In genomic region chr14:69531135-69531534, GRCh38 we compare ENCODE assay signal across 19 cellular contexts. TPM values are rescaled to one million over a fixed set of nuclear protein-coding genes. Genes with fewer than 3 reads are reported as not detected.
DNase-seq lines count a peak whose midpoint lies in the region; ATAC-seq and TF ChIP-seq lines count a peak whose summit lies in the region.
"Had no signal": no experiment of that assay in that cellular context is flagged by ENCODE, and none has a peak within 500 bp of the region (broad histone marks: within the 10 kb centered on the region; RNA-seq: fewer than 3 reads in every experiment).

No MANE protein-coding gene starts in this region.

- no peak for TF ChIP-seq CTCF in suprapubic skin (IDR thresholded peaks at IDR 0.05)

- H3K27me3 ChIP-seq in suprapubic skin, result no peaks in the 10 kb centered on the region
- H3K27me3 ChIP-seq: Peyer's patch had no signal

- H3K4me1 ChIP-seq in suprapubic skin, result peaks cover 10% of the 10 kb centered on the region
- H3K4me1 ChIP-seq: Peyer's patch had no signal

- DNase-seq in NCI-H2107 treated with DMSO at 0.1 percent for 48 hours (lab: John Stamatoyannopoulos, UW; ENCODE audit: unreplicated experiment), result peak; percentile 84
- DNase-seq in NCI-H2107 (lab: John Stamatoyannopoulos, UW), result no peak
- peak; percentile 24 for DNase-seq in COLO668 (lab: John Stamatoyannopoulos, UW; ENCODE audit: unreplicated experiment)
- DNase-seq in NCI-H146 (lab: John Stamatoyannopoulos, UW), result peak; percentile 71
- no peak for DNase-seq in suprapubic skin (ENCODE audit: low spot score in 2 of 2)
- DNase-seq in NCI-H128 (lab: John Stamatoyannopoulos, UW; ENCODE audit: unreplicated experiment), result no peak
- DNase-seq: CD4-positive, alpha-beta T cell; EL; GF-D8; GOT3; HCEC 1CT; IMR-90; NCI-H2171; Peyer's patch had no signal

- no peaks in the 10 kb centered on the region for H3K36me3 ChIP-seq in suprapubic skin
- H3K36me3 ChIP-seq: Peyer's patch had no signal

- H3K9me3 ChIP-seq in suprapubic skin, result no peaks in the 10 kb centered on the region
- H3K9me3 ChIP-seq: Peyer's patch had no signal

- ATAC-seq in HG03159 (IDR thresholded peaks at IDR 0.05; ENCODE audit: unreplicated experiment), result no peak
- ATAC-seq: SK-N-SH treated with all-trans-retinoic acid at 6 μM for 48 hours had no signal

- 62% methylated on average over 3 of the region's 3 CpGs for WGBS in suprapubic skin

- TF ChIP-seq POLR2A in suprapubic skin (IDR thresholded peaks at IDR 0.05), result no peak

- H3K4me3 ChIP-seq in suprapubic skin, result no peak overlapping the region
- H3K4me3 ChIP-seq: Peyer's patch had no signal

- TF ChIP-seq EP300 in suprapubic skin (IDR thresholded peaks at IDR 0.05), result no peak

- peak overlapping the region; percentile 32 for H3K27ac ChIP-seq in suprapubic skin
- H3K27ac ChIP-seq: KMS-11, Peyer's patch had no signal

RNA-seq across cellular contexts. Expression of gene CCDC177, which starts 43.5 kb away (rescaled TPM):
- under 1 TPM in 2 of 4 donors, not detected in 2; 0.13 to 0.34 TPM for total RNA-seq in suprapubic skin
- total RNA-seq: CD4-positive, alpha-beta T cell; IMR-90; NCI-H460; Peyer's patch; T-helper 2 cell treated with Interferon-gamma antibody and Interleukin-4, amounts not matched to agents 100 ng/mL and 5 ng/mL, for 36 hours had no signal

RNA-seq across cellular contexts. Expression of gene PLEKHD1, which starts 46.6 kb away (rescaled TPM):
- total RNA-seq in suprapubic skin, result 1 to 10 TPM; 1.2 to 3.5 (median 2.3) TPM
- total RNA-seq: NCI-H460, Peyer's patch had no signal

Comparison
In these comparisons a context has a peak if more than half of its experiments do, and no peak if none do; other contexts are left out.
1. DNase-seq: peak in NCI-H2107 treated with DMSO at 0.1 percent for 48 hours (single experiment), COLO668 (single experiment) and NCI-H146 (single experiment); none in NCI-H2107 (single experiment), suprapubic skin (0 of 2) and NCI-H128 (single experiment).